10 cellular contexts compared by ENCODE assay signal in the genomic region with DNA sequence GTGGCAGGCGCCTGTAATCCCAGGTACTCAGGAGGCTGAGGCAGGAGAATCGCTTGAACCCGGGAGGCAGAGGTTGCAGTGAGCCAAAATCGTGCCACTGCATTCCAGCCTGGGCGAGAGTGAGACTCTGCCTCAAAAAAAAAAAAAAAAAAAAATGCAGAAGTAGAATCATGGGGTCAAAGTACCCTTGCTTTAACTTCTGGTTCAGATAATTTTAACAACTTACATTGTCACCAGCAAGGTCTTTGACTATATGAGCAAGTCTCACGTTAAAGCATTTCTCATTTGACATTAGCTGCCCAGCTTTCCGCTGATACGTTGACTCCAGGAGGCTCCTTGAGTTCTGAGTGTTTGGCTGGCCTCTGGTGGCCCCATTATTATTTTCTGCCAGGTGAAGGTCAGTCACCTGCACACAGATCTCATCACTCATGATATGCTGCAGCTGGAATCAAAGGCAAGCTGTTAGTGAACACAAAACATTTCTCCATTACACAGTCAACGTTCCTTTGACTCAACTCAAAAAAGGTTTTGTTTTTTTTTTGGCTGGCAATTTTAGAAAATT. TPM values are rescaled to one million over a fixed set of nuclear protein-coding genes. Genes with fewer than 3 reads are reported as not detected.
A peak's percentile ranks its signal among the peaks of the same experiment; 100 is the strongest.
DNase-seq lines count a peak whose midpoint lies in the region; ATAC-seq, FAIRE-seq and TF ChIP-seq lines count a peak whose summit lies in the region.
"Not testable (repeated sequence)": the region's sequence is repeated elsewhere in the genome, so short reads cannot be mapped to it uniquely, and the experiment has no call there.
"Had no signal": no experiment of that assay in that cellular context is flagged by ENCODE, and none has a peak within 500 bp of the region (broad histone marks: within the 10 kb centered on the region; RNA-seq: fewer than 3 reads in every experiment).

No MANE protein-coding gene starts in this region.

- H4K20me1 ChIP-seq in OCI-LY1 (ENCODE audit: insufficient read depth, low read length) = not testable (repeated sequence)

- H3K9me2 ChIP-seq in OCI-LY1 (ENCODE audit: low read depth, low read length) = not testable (repeated sequence)

- peak overlapping the region; percentile 55 for H3K27ac ChIP-seq in OCI-LY1 (ENCODE audit: low read depth, low read length, poor library complexity, severe bottlenecking)
- H3K27ac ChIP-seq in colonic mucosa = peak overlapping the region; percentile 12
- not testable (repeated sequence) for H3K27ac ChIP-seq in pancreas

- ATAC-seq in left colon = peak; percentile 72
- peak in 3 of 4 donors; percentile 27 to 84 (median 55) for ATAC-seq in pancreas

- H3K27me3 ChIP-seq in OCI-LY1 (ENCODE audit: insufficient read depth, low read length); colonic mucosa; pancreas: not testable (repeated sequence)

- FAIRE-seq in pancreas (lab: Jason Lieb, UNC) = not testable (repeated sequence)

- in situ Hi-C loops in KBM-7 (cut with MboI; ENCODE audit: low pct_unique_long_range_greater_than_20kb, low sequenced_read_pairs) = not testable (repeated sequence)

- H3F3A ChIP-seq in OCI-LY1 (ENCODE audit: insufficient read depth, low read length) = not testable (repeated sequence)

- not testable (repeated sequence) for H3K9me3 ChIP-seq in OCI-LY1 (ENCODE audit: low read length); colonic mucosa; pancreas

- H3K36me3 ChIP-seq in OCI-LY1 (ENCODE audit: insufficient read depth, low read length); colonic mucosa; pancreas: not testable (repeated sequence)

- 24 to 28% methylated on average over 9 of the region's 9 CpGs for whole genome bisulfite sequencing in pancreas, 2 donors

- not testable (repeated sequence) for TF ChIP-seq CTCF in OCI-LY1 (IDR thresholded peaks at IDR 0.05; ENCODE audit: low read length); colonic mucosa (IDR thresholded peaks at IDR 0.05); pancreas (IDR thresholded peaks at IDR 0.05)

- H3K4me2 ChIP-seq in OCI-LY1 (ENCODE audit: low read length) = not testable (repeated sequence)

- H3K4me3 ChIP-seq in OCI-LY1 (ENCODE audit: low read depth, low read length, poor library complexity, severe bottlenecking); colonic mucosa; pancreas: not testable (repeated sequence)

- H2AFZ ChIP-seq in OCI-LY1 (ENCODE audit: low read length) = not testable (repeated sequence)

- H3K4me1 ChIP-seq in OCI-LY1 (ENCODE audit: insufficient read depth, low read length, severe bottlenecking) = peaks cover 23% of the 10 kb centered on the region
- not testable (repeated sequence) for H3K4me1 ChIP-seq in colonic mucosa, pancreas

- not testable (repeated sequence) for H3K79me2 ChIP-seq in OCI-LY1 (ENCODE audit: insufficient read depth, low read length)

- DNase-seq in CD1c-positive myeloid dendritic cell (ENCODE audit: extremely low spot score) = peak; percentile 19
- peak; percentile 21 for DNase-seq in KBM-7
- peak; percentile 5 for DNase-seq in NCI-H146 treated with DMSO at 0.1 percent for 48 hours (lab: John Stamatoyannopoulos, UW; ENCODE audit: unreplicated experiment)
- DNase-seq in NCI-H774 (lab: John Stamatoyannopoulos, UW) = peak; percentile 7
- not testable (repeated sequence) for DNase-seq in colonic mucosa, left colon, pancreas

- intact Hi-C loops in colonic mucosa (cut with DNase I); left colon (cut with DNase I, micrococcal nuclease); pancreas (cut with DNase I): not testable (repeated sequence)

- H3K9ac ChIP-seq in OCI-LY1 (ENCODE audit: low read length); colonic mucosa (ENCODE audit: low read depth in 2 of 2, low read length in 2 of 2): not testable (repeated sequence)

RNA-seq across cellular contexts. Expression of a gene that starts 16.2 kb away (rescaled TPM):
- total RNA-seq in colonic mucosa = 10 to 100 TPM; 56.5 to 60.4 TPM
- 10 to 100 TPM; 47.8 to 57.0 TPM for total RNA-seq in left colon
- total RNA-seq in pancreas = 10 to 100 TPM; 19.3 to 37.7 (median 26.9) TPM
- polyA plus RNA-seq in pancreas = 10 to 100 TPM; 25.0 to 46.8 TPM

RNA-seq across cellular contexts. Expression of a gene that starts 32.3 kb away (rescaled TPM):
- total RNA-seq in colonic mucosa = 1 to 10 TPM in 1 of 2 donors, under 1 TPM in 1; 0.35 to 1.2 TPM
- under 1 TPM; 0.47 to 0.58 TPM for total RNA-seq in left colon
- total RNA-seq in pancreas = under 1 TPM in 4 of 6 donors, not detected in 2; 0.19 to 0.46 (median 0.35) TPM
- polyA plus RNA-seq in pancreas = 1 to 10 TPM; 1.3 to 2.4 TPM
- total RNA-seq: G401 had no signal
- polyA plus RNA-seq: CD4-positive, alpha-beta memory T cell had no signal

RNA-seq across cellular contexts. Expression of a gene that starts 47.7 kb away (rescaled TPM):
- total RNA-seq in colonic mucosa (10 to 100 TPM; 14.4 to 18.6 TPM), left colon (10 to 100 TPM; 19.6 to 22.3 TPM), pancreas (1 to 10 TPM; 2.6 to 7.0 (median 4.4) TPM)
- 1 to 10 TPM; 2.0 to 3.3 TPM for polyA plus RNA-seq in pancreas

RNA-seq across cellular contexts. Expression of a gene that starts 47.9 kb away (rescaled TPM):
- total RNA-seq in colonic mucosa (100 to 1,000 TPM; 212 to 216 TPM), left colon (100 to 1,000 TPM; 235 to 242 TPM), pancreas (10 to 100 TPM; 70.4 to 88.6 (median 79.3) TPM)
- 100 to 1,000 TPM; 153 to 162 TPM for polyA plus RNA-seq in pancreas
